21 cellular contexts compared by ENCODE assay signal in the genomic region with DNA sequence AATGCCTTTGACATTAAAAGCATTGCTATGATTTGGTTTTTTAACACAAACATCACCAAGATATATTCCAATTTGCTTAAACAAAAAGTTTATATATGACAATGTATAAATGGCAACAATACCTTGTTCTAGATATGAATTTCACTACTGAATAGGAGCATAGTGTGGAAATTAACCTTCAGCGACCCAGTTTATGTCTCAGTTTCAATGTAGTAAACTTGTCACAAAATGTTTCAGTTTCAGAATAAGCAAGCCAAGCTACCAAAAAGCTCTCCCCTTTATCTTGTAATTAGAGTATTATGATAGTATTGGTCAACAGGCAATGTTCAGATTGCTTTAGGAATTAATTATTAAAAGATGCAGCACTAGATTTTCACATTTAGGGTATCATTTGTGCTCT.
DNase-seq lines count a peak whose midpoint lies in the region; ATAC-seq and TF ChIP-seq lines count a peak whose summit lies in the region.
"Had no signal": no experiment of that assay in that cellular context is flagged by ENCODE, and none has a peak within 500 bp of the region (broad histone marks: within the 10 kb centered on the region; RNA-seq: fewer than 3 reads in every experiment).

No MANE protein-coding gene starts in this region.

- intact Hi-C loops in activated CD4-positive, alpha-beta memory T cell treated with anti-CD3 and anti-CD28 coated beads for 36 hours (cut with micrococcal nuclease): no loop called here

- H3K27ac ChIP-seq in brain microvascular endothelial cell: no peak overlapping the region
- H3K27ac ChIP-seq: breast epithelium, dorsolateral prefrontal cortex, left ventricle myocardium inferior, pancreas, sigmoid colon, suprapubic skin had no signal

- no peaks in the 10 kb centered on the region for H3K27me3 Mint-ChIP-seq in activated CD4-positive, alpha-beta memory T cell treated with anti-CD3 and anti-CD28 coated beads for 36 hours
- H3K27me3 Mint-ChIP-seq: activated CD8-positive, alpha-beta T cell treated with anti-CD3 and anti-CD28 coated beads for 36 hours; activated naive CD8-positive, alpha-beta T cell treated with anti-CD3 and anti-CD28 coated beads, Interleukin-2, amount 10 ng/mL, durations not matched to agents 7 days and 5 days had no signal

- H3K36me3 ChIP-seq in brain microvascular endothelial cell (replicated peaks): no peaks in the 10 kb centered on the region
- H3K36me3 ChIP-seq: breast epithelium, left ventricle myocardium inferior, pancreas, sigmoid colon, suprapubic skin had no signal

- H3K4me3 Mint-ChIP-seq in activated CD4-positive, alpha-beta memory T cell treated with anti-CD3 and anti-CD28 coated beads for 36 hours: no peak overlapping the region
- H3K4me3 Mint-ChIP-seq: activated CD8-positive, alpha-beta T cell treated with anti-CD3 and anti-CD28 coated beads for 36 hours; activated naive CD8-positive, alpha-beta T cell treated with anti-CD3 and anti-CD28 coated beads, Interleukin-2, amount 10 ng/mL, durations not matched to agents 7 days and 5 days; activated T-cell treated with anti-CD3 and anti-CD28 coated beads, Interleukin-2, amount 50 U/mL, for 72 hours had no signal

- CTCF ChIA-PET in activated CD4-positive, alpha-beta memory T cell treated with anti-CD3 and anti-CD28 coated beads for 36 hours (lab: Charles Lee): no interaction called here

- no peak overlapping the region for H3K27ac Mint-ChIP-seq in activated CD4-positive, alpha-beta memory T cell treated with anti-CD3 and anti-CD28 coated beads for 36 hours
- H3K27ac Mint-ChIP-seq: activated CD8-positive, alpha-beta T cell treated with anti-CD3 and anti-CD28 coated beads for 36 hours; activated naive CD8-positive, alpha-beta T cell treated with anti-CD3 and anti-CD28 coated beads, Interleukin-2, amount 10 ng/mL, durations not matched to agents 7 days and 5 days; activated T-cell treated with anti-CD3 and anti-CD28 coated beads, Interleukin-2, amount 50 U/mL, for 72 hours had no signal

- no peaks in the 10 kb centered on the region for H3K36me3 Mint-ChIP-seq in activated CD4-positive, alpha-beta memory T cell treated with anti-CD3 and anti-CD28 coated beads for 36 hours
- H3K36me3 Mint-ChIP-seq: activated naive CD8-positive, alpha-beta T cell treated with anti-CD3 and anti-CD28 coated beads, Interleukin-2, amount 10 ng/mL, durations not matched to agents 7 days and 5 days had no signal

- H3K4me3 ChIP-seq in brain microvascular endothelial cell (ENCODE audit: low read depth, low read length): no peak overlapping the region
- H3K4me3 ChIP-seq: breast epithelium, dorsolateral prefrontal cortex, left ventricle myocardium inferior, pancreas, sigmoid colon, suprapubic skin had no signal

- POLR2A ChIA-PET in activated CD4-positive, alpha-beta memory T cell treated with anti-CD3 and anti-CD28 coated beads for 36 hours (lab: Charles Lee): no interaction called here

- no peaks in the 10 kb centered on the region for H3K4me1 Mint-ChIP-seq in activated CD4-positive, alpha-beta memory T cell treated with anti-CD3 and anti-CD28 coated beads for 36 hours (ENCODE audit: low read depth)
- H3K4me1 Mint-ChIP-seq: activated naive CD8-positive, alpha-beta T cell treated with anti-CD3 and anti-CD28 coated beads, Interleukin-2, amount 10 ng/mL, durations not matched to agents 7 days and 5 days had no signal

- DNase-seq in brain microvascular endothelial cell (no peak), AG08396 (ENCODE audit: low spot score) (no peak), glomerular visceral epithelial cell (ENCODE audit: extremely low spot score) (no peak)
- DNase-seq in activated CD4-positive, alpha-beta memory T cell treated with anti-CD3 and anti-CD28 coated beads for 36 hours: no peak
- DNase-seq: activated CD8-positive, alpha-beta T cell treated with anti-CD3 and anti-CD28 coated beads for 36 hours; activated naive CD8-positive, alpha-beta T cell treated with anti-CD3 and anti-CD28 coated beads, Interleukin-2, amount 10 ng/mL, durations not matched to agents 7 days and 5 days; activated T-cell treated with anti-CD3 and anti-CD28 coated beads, Interleukin-2, amount 50 U/mL, for 72 hours; dorsolateral prefrontal cortex; erythroblast; HCEC 1CT; left ventricle myocardium inferior; NCI-H1436; pancreas; RPMI8226; sigmoid colon had no signal

- ATAC-seq in GM18858 (IDR thresholded peaks at IDR 0.05; ENCODE audit: unreplicated experiment) (peak; percentile 95), GM21723 (IDR thresholded peaks at IDR 0.05; ENCODE audit: unreplicated experiment) (peak; percentile 59), HG03045 (IDR thresholded peaks at IDR 0.05; ENCODE audit: unreplicated experiment) (peak; percentile 83), HG03565 (IDR thresholded peaks at IDR 0.05; ENCODE audit: unreplicated experiment) (peak; percentile 89)
- ATAC-seq: activated CD8-positive, alpha-beta T cell treated with anti-CD3 and anti-CD28 coated beads for 36 hours; activated T-cell treated with anti-CD3 and anti-CD28 coated beads, Interleukin-2, amount 50 U/mL, for 72 hours; pancreas had no signal

- in situ Hi-C loops in brain microvascular endothelial cell (cut with HindIII; ENCODE audit: low pct_ligation_motif_present, low sequenced_read_pairs): no loop called here

- no peaks in the 10 kb centered on the region for H3K27me3 ChIP-seq in brain microvascular endothelial cell (replicated peaks)
- H3K27me3 ChIP-seq: breast epithelium, pancreas, sigmoid colon, suprapubic skin had no signal

- TF ChIP-seq CTCF in brain microvascular endothelial cell (IDR thresholded peaks at IDR 0.05; ENCODE audit: low read depth, low read length, missing control alignments): no peak

- no peaks in the 10 kb centered on the region for H3K9me3 Mint-ChIP-seq in activated CD4-positive, alpha-beta memory T cell treated with anti-CD3 and anti-CD28 coated beads for 36 hours
- H3K9me3 Mint-ChIP-seq: activated naive CD8-positive, alpha-beta T cell treated with anti-CD3 and anti-CD28 coated beads, Interleukin-2, amount 10 ng/mL, durations not matched to agents 7 days and 5 days had no signal
